ENCODE assay signal across 3 cellular contexts in the genomic region with DNA sequence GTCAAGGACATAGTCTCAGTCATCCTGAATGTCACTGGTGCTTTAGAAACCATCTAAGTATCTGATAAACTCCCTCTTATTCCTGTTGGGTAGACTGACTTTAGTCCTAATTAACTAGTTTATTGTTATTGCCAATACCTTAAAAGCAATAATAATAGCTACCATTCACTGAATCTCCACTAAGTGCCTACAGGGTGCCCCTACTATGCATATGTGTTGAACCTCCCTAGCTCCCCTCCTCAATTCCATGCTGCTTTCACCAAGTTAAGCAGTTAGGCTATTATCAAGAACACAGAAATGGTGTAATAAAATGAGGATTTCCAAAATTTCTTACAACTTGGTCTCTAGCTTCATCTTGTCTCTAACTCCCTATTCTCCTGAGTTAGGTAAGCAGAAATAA.
TF ChIP-seq lines count a peak whose summit lies in the region.

No MANE protein-coding gene starts in this region.

TF ChIP-seq in GM23338, 12 proteins besides CTCF, POLR2A, EP300 and RAD21 (continues in another document):
- TF ChIP-seq POLR2AphosphoS5 (IDR thresholded peaks at IDR 0.05; ENCODE audit: low read depth) (no peak), EZH2phosphoT487 (IDR thresholded peaks at IDR 0.05; ENCODE audit: unreplicated experiment) (no peak), JUNB (IDR thresholded peaks at IDR 0.05; ENCODE audit: unreplicated experiment) (no peak), NANOG (IDR thresholded peaks at IDR 0.05; ENCODE audit: borderline replicate concordance) (no peak)
- TF ChIP-seq, protein P1, sequence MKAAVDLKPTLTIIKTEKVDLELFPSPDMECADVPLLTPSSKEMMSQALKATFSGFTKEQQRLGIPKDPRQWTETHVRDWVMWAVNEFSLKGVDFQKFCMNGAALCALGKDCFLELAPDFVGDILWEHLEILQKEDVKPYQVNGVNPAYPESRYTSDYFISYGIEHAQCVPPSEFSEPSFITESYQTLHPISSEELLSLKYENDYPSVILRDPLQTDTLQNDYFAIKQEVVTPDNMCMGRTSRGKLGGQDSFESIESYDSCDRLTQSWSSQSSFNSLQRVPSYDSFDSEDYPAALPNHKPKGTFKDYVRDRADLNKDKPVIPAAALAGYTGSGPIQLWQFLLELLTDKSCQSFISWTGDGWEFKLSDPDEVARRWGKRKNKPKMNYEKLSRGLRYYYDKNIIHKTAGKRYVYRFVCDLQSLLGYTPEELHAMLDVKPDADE (IDR thresholded peaks at IDR 0.05): no peak

TF ChIP-seq in WTC11, 78 proteins besides CTCF, POLR2A, EP300 and RAD21:
- TF ChIP-seq OVOL2 (CRISPR knock-in tag; IDR thresholded peaks at IDR 0.05; ENCODE audit: borderline replicate concordance) (no peak), AFF4 (CRISPR knock-in tag; IDR thresholded peaks at IDR 0.05; ENCODE audit: borderline replicate concordance) (no peak), KAT7 (CRISPR knock-in tag; IDR thresholded peaks at IDR 0.05; ENCODE audit: borderline replicate concordance) (no peak), IRF1 (CRISPR knock-in tag; IDR thresholded peaks at IDR 0.05) (no peak), FOXP1 (CRISPR knock-in tag; IDR thresholded peaks at IDR 0.05; ENCODE audit: borderline replicate concordance) (no peak), SOX15 (CRISPR knock-in tag; IDR thresholded peaks at IDR 0.05) (no peak), EMX1 (CRISPR knock-in tag; IDR thresholded peaks at IDR 0.05) (no peak)

TF ChIP-seq in H1, 55 proteins besides CTCF, POLR2A, EP300 and RAD21:
- TF ChIP-seq, protein P2, sequence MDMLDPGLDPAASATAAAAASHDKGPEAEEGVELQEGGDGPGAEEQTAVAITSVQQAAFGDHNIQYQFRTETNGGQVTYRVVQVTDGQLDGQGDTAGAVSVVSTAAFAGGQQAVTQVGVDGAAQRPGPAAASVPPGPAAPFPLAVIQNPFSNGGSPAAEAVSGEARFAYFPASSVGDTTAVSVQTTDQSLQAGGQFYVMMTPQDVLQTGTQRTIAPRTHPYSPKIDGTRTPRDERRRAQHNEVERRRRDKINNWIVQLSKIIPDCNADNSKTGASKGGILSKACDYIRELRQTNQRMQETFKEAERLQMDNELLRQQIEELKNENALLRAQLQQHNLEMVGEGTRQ (IDR thresholded peaks at IDR 0.05; ENCODE audit: low read length): no peak
- TF ChIP-seq JUN (IDR thresholded peaks at IDR 0.05; ENCODE audit: low read depth, low read length) (no peak), NRF1 (IDR thresholded peaks at IDR 0.05; ENCODE audit: low read depth, low read length) (no peak), E2F6 (IDR thresholded peaks at IDR 0.05) (no peak)
